ENCODE assay signal across 33 cellular contexts in the genomic region with DNA sequence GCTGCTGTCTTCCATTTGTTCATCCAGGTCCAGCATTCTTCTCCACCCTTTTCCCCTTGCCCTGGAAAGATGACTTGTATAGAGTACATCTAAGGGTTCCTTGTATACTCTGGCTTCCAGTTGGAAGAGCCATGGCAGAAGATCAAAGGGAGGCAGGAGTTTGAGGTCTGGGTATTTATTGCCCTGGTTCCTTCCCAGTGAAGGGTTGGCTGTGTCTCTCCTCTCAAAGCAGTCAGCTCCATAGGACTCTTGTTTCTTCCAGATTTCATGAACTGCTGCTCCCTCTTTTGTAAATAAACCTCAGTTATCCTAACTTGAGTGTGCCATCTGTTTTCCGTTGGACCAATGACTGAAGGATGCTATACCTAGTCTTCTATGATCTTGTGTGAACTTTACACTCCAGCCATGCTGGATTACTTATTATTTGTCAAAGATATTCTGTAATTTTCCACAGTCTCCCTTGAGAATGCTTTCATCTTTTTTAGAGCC.
"Had no signal": no experiment of that assay in that cellular context is flagged by ENCODE, and none has a peak within 500 bp of the region (broad histone marks: within the 10 kb centered on the region; RNA-seq: fewer than 3 reads in every experiment).

No MANE protein-coding gene starts in this region.

- DNase-seq: activated CD4-positive, alpha-beta memory T cell treated with anti-CD3 and anti-CD28 coated beads for 36 hours; activated CD4-positive, alpha-beta T cell treated with anti-CD3 and anti-CD28 coated beads for 36 hours; activated CD4-positive, alpha-beta T cell treated with anti-CD3 and anti-CD28 coated beads, Interleukin-2, amount 10 ng/mL, durations not matched to agents 24 days and 14 days; activated CD4-positive, CD25-positive, alpha-beta regulatory T cell; activated CD4-positive, CD25-positive, alpha-beta regulatory T cell treated with anti-CD3 and anti-CD28 coated beads, Interleukin-2, amount 50 U/mL, for 72 hours; activated CD8-positive, alpha-beta memory T cell treated with anti-CD3 and anti-CD28 coated beads, Interleukin-2, amount 10 ng/mL, durations not matched to agents 7 days and 5 days; activated CD8-positive, alpha-beta memory T cell treated with anti-CD3 and anti-CD28 coated beads, Interleukin-2, amount 50 U/mL, for 4 hours; activated CD8-positive, alpha-beta T cell treated with anti-CD3 and anti-CD28 coated beads, Interleukin-2, amount 10 ng/mL, durations not matched to agents 7 days and 5 days; activated effector memory CD4-positive, alpha-beta T cell treated with anti-CD3 and anti-CD28 coated beads, Interleukin-2, amount 50 U/mL, for 16 hours; activated naive CD4-positive, alpha-beta T cell treated with anti-CD3 and anti-CD28 coated beads for 36 hours; activated naive CD8-positive, alpha-beta T cell treated with anti-CD3 and anti-CD28 coated beads for 36 hours; activated naive CD8-positive, alpha-beta T cell treated with anti-CD3 and anti-CD28 coated beads, Interleukin-2, amount 50 U/mL, for 24 hours; activated T-cell treated with anti-CD3 and anti-CD28 coated beads, Interleukin-2, amount 50 U/mL, for 1 hour; activated T-cell treated with anti-CD3 and anti-CD28 coated beads, Interleukin-2, amount 50 U/mL, for 48 hours; adrenal gland; amygdala; aorta; body of pancreas; caudate nucleus; cortex of kidney; dermis blood vessel endothelial cell; effector CD4-positive, alpha-beta T cell; effector memory CD8-positive, alpha-beta T cell; erythroblast; foreskin melanocyte; head of caudate nucleus had no signal

- ATAC-seq: activated CD8-positive, alpha-beta memory T cell treated with anti-CD3 and anti-CD28 coated beads, Interleukin-2, amount 10 ng/mL, durations not matched to agents 7 days and 5 days; activated CD8-positive, alpha-beta T cell treated with anti-CD3 and anti-CD28 coated beads, Interleukin-2, amount 10 ng/mL, durations not matched to agents 7 days and 5 days; activated naive CD8-positive, alpha-beta T cell treated with anti-CD3 and anti-CD28 coated beads, Interleukin-2, amount 50 U/mL, for 24 hours; body of pancreas; effector memory CD8-positive, alpha-beta T cell; gastroesophageal sphincter had no signal

- H3K27ac ChIP-seq: adrenal gland, body of pancreas, esophagus muscularis mucosa, gastroesophageal sphincter had no signal

- H3K27ac Mint-ChIP-seq: activated CD4-positive, alpha-beta memory T cell treated with anti-CD3 and anti-CD28 coated beads for 36 hours; activated CD4-positive, alpha-beta T cell treated with anti-CD3 and anti-CD28 coated beads for 36 hours; activated CD4-positive, alpha-beta T cell treated with anti-CD3 and anti-CD28 coated beads, Interleukin-2, amount 10 ng/mL, durations not matched to agents 24 days and 14 days; activated CD8-positive, alpha-beta memory T cell treated with anti-CD3 and anti-CD28 coated beads, Interleukin-2, amount 10 ng/mL, durations not matched to agents 7 days and 5 days; activated CD8-positive, alpha-beta T cell treated with anti-CD3 and anti-CD28 coated beads, Interleukin-2, amount 10 ng/mL, durations not matched to agents 7 days and 5 days; activated naive CD4-positive, alpha-beta T cell treated with anti-CD3 and anti-CD28 coated beads for 36 hours; activated naive CD4-positive, alpha-beta T cell treated with anti-CD3 and anti-CD28 coated beads, Interleukin-2, amount 50 U/mL, for 24 hours; activated naive CD8-positive, alpha-beta T cell treated with anti-CD3 and anti-CD28 coated beads for 36 hours; activated naive CD8-positive, alpha-beta T cell treated with anti-CD3 and anti-CD28 coated beads, Interleukin-2, amount 50 U/mL, for 24 hours; activated T-helper 1 cell treated with anti-CD3 and anti-CD28 coated beads, Interleukin-12 subunit alpha, Interleukin-12 subunit beta, Interleukin-2, Interleukin-4 antibody, amounts not matched to agents 30 ng/mL and 10 ng/mL and 1 ng/mL, durations not matched to agents 14 hours and 24 hours and 36 hours; activated T-helper 2 cell treated with anti-CD3 and anti-CD28 coated beads, Interferon-gamma antibody, Interleukin-2, Interleukin-4, amounts not matched to agents 10 μg/mL and 5 μg/mL and 100 μg/mL, durations not matched to agents 14 hours and 24 hours and 36 hours; effector memory CD8-positive, alpha-beta T cell; T-helper 1 cell treated with Interleukin-12 subunit alpha and Interleukin-12 subunit beta and Interleukin-4 antibody, amounts not matched to agents 30 μg/mL and 1 μg/mL, for 36 hours; T-helper 2 cell treated with Interferon-gamma antibody and Interleukin-4, amounts not matched to agents 5 μg/mL and 100 μg/mL, for 36 hours had no signal

- H3K9me3 Mint-ChIP-seq: activated CD4-positive, alpha-beta memory T cell treated with anti-CD3 and anti-CD28 coated beads for 36 hours; activated CD4-positive, alpha-beta T cell treated with anti-CD3 and anti-CD28 coated beads, Interleukin-2, amount 10 ng/mL, durations not matched to agents 24 days and 14 days; activated naive CD4-positive, alpha-beta T cell treated with anti-CD3 and anti-CD28 coated beads for 36 hours; activated naive CD4-positive, alpha-beta T cell treated with anti-CD3 and anti-CD28 coated beads, Interleukin-2, amount 50 U/mL, for 24 hours; activated naive CD8-positive, alpha-beta T cell treated with anti-CD3 and anti-CD28 coated beads for 36 hours; activated naive CD8-positive, alpha-beta T cell treated with anti-CD3 and anti-CD28 coated beads, Interleukin-2, amount 50 U/mL, for 24 hours; activated T-helper 1 cell treated with anti-CD3 and anti-CD28 coated beads, Interleukin-12 subunit alpha, Interleukin-12 subunit beta, Interleukin-2, Interleukin-4 antibody, amounts not matched to agents 30 ng/mL and 10 ng/mL and 1 ng/mL, durations not matched to agents 14 hours and 24 hours and 36 hours; activated T-helper 2 cell treated with anti-CD3 and anti-CD28 coated beads, Interferon-gamma antibody, Interleukin-2, Interleukin-4, amounts not matched to agents 10 μg/mL and 5 μg/mL and 100 μg/mL, durations not matched to agents 14 hours and 24 hours and 36 hours; effector memory CD8-positive, alpha-beta T cell; T-helper 1 cell treated with Interleukin-12 subunit alpha and Interleukin-12 subunit beta and Interleukin-4 antibody, amounts not matched to agents 30 μg/mL and 1 μg/mL, for 36 hours; T-helper 2 cell treated with Interferon-gamma antibody and Interleukin-4, amounts not matched to agents 5 μg/mL and 100 μg/mL, for 36 hours had no signal

- H3K4me1 ChIP-seq: adrenal gland, body of pancreas had no signal

- H3K4me3 ChIP-seq: adrenal gland, body of pancreas, esophagus muscularis mucosa, gastroesophageal sphincter had no signal

- H3K4me1 Mint-ChIP-seq: activated CD4-positive, alpha-beta T cell treated with anti-CD3 and anti-CD28 coated beads for 36 hours; activated CD4-positive, alpha-beta T cell treated with anti-CD3 and anti-CD28 coated beads, Interleukin-2, amount 10 ng/mL, durations not matched to agents 24 days and 14 days; activated CD8-positive, alpha-beta memory T cell treated with anti-CD3 and anti-CD28 coated beads, Interleukin-2, amount 10 ng/mL, durations not matched to agents 7 days and 5 days; activated naive CD8-positive, alpha-beta T cell treated with anti-CD3 and anti-CD28 coated beads for 36 hours; activated naive CD8-positive, alpha-beta T cell treated with anti-CD3 and anti-CD28 coated beads, Interleukin-2, amount 50 U/mL, for 24 hours had no signal

- H3K27me3 ChIP-seq: adrenal gland, body of pancreas, esophagus muscularis mucosa, gastroesophageal sphincter had no signal

- H3K9me3 ChIP-seq: adrenal gland, body of pancreas, esophagus muscularis mucosa, gastroesophageal sphincter had no signal

- H3K36me3 ChIP-seq: adrenal gland had no signal

- H3K27me3 Mint-ChIP-seq: activated CD4-positive, alpha-beta memory T cell treated with anti-CD3 and anti-CD28 coated beads for 36 hours; activated CD4-positive, alpha-beta T cell treated with anti-CD3 and anti-CD28 coated beads for 36 hours; activated CD4-positive, alpha-beta T cell treated with anti-CD3 and anti-CD28 coated beads, Interleukin-2, amount 10 ng/mL, durations not matched to agents 24 days and 14 days; activated CD8-positive, alpha-beta memory T cell treated with anti-CD3 and anti-CD28 coated beads, Interleukin-2, amount 10 ng/mL, durations not matched to agents 7 days and 5 days; activated naive CD4-positive, alpha-beta T cell treated with anti-CD3 and anti-CD28 coated beads, Interleukin-2, amount 50 U/mL, for 24 hours; activated naive CD8-positive, alpha-beta T cell treated with anti-CD3 and anti-CD28 coated beads for 36 hours; activated naive CD8-positive, alpha-beta T cell treated with anti-CD3 and anti-CD28 coated beads, Interleukin-2, amount 50 U/mL, for 24 hours; effector memory CD8-positive, alpha-beta T cell had no signal

- H3K4me3 Mint-ChIP-seq: activated CD4-positive, alpha-beta memory T cell treated with anti-CD3 and anti-CD28 coated beads for 36 hours; activated CD4-positive, alpha-beta T cell treated with anti-CD3 and anti-CD28 coated beads for 36 hours; activated CD4-positive, alpha-beta T cell treated with anti-CD3 and anti-CD28 coated beads, Interleukin-2, amount 10 ng/mL, durations not matched to agents 24 days and 14 days; activated CD8-positive, alpha-beta memory T cell treated with anti-CD3 and anti-CD28 coated beads, Interleukin-2, amount 10 ng/mL, durations not matched to agents 7 days and 5 days; activated CD8-positive, alpha-beta T cell treated with anti-CD3 and anti-CD28 coated beads, Interleukin-2, amount 10 ng/mL, durations not matched to agents 7 days and 5 days; activated naive CD4-positive, alpha-beta T cell treated with anti-CD3 and anti-CD28 coated beads for 36 hours; activated naive CD4-positive, alpha-beta T cell treated with anti-CD3 and anti-CD28 coated beads, Interleukin-2, amount 50 U/mL, for 24 hours; activated naive CD8-positive, alpha-beta T cell treated with anti-CD3 and anti-CD28 coated beads for 36 hours; activated naive CD8-positive, alpha-beta T cell treated with anti-CD3 and anti-CD28 coated beads, Interleukin-2, amount 50 U/mL, for 24 hours; activated T-helper 1 cell treated with anti-CD3 and anti-CD28 coated beads, Interleukin-12 subunit alpha, Interleukin-12 subunit beta, Interleukin-2, Interleukin-4 antibody, amounts not matched to agents 30 ng/mL and 10 ng/mL and 1 ng/mL, durations not matched to agents 14 hours and 24 hours and 36 hours; effector memory CD8-positive, alpha-beta T cell; T-helper 1 cell treated with Interleukin-12 subunit alpha and Interleukin-12 subunit beta and Interleukin-4 antibody, amounts not matched to agents 30 μg/mL and 1 μg/mL, for 36 hours; T-helper 2 cell treated with Interferon-gamma antibody and Interleukin-4, amounts not matched to agents 5 μg/mL and 100 μg/mL, for 36 hours had no signal
